Comparison of ENCODE assay signal across 8 cellular contexts in the genomic region with DNA sequence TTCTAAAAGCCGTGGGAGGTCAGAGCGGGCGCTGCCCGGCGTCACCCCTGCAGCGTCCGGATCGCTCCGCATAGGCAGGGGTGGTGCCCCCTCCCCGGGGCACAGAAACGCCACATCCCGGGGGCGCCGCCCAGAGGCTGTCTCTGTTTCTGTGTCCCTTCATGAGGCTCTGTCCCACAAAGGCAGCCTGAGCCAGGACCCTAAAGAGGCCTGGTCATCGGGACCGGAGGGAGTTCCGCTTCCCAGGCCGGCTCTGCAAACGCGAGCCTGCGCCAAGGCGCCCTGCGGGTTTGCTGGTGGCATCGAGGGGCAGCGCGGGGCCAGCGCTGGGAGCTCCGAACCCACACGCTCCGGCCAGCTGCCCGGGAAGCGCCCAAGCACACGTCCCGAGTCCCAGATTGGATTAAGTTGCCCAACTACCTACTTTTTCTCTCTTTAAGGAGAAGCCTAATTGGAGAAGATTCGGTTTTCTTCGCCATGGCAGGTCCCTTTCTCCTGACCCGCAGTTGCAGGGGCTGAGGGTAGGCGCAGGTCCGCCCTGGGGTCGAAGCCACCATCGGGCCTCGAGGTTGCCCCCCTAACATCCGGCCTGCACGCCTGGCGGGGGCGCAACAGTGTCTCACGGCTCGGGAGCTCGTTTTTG.
DNase-seq lines count a peak whose midpoint lies in the region; ATAC-seq and TF ChIP-seq lines count a peak whose summit lies in the region.

No MANE protein-coding gene starts in this region.

- CTCF ChIA-PET in activated CD8-positive, alpha-beta T cell treated with anti-CD3 and anti-CD28 coated beads for 36 hours (lab: Charles Lee): interaction anchor here (0.6 to 1.6 kb wide), 3 partner anchors 18 to 473 kb away, joined by 3 to 5 read pairs (median 3); no protein-coding TSS in a partner anchor

- H3K4me3 ChIP-seq in skeletal muscle tissue (ENCODE audit: low read length in 3 of 3): peak overlapping the region in 2 of 3 donors; percentile 22 to 30

- POLR2A ChIA-PET in activated CD8-positive, alpha-beta T cell treated with anti-CD3 and anti-CD28 coated beads for 36 hours (lab: Charles Lee): interaction anchor here (1.3 kb wide), 1 partner anchor 9 kb away, joined by 4 read pairs; no protein-coding TSS in a partner anchor

- in situ Hi-C loops in GM13976 (cut with MboI; ENCODE audit: low sequenced_read_pairs, unreplicated experiment): no loop called here

- ATAC-seq in activated CD8-positive, alpha-beta T cell treated with anti-CD3 and anti-CD28 coated beads for 36 hours: peak; percentile 81
- ATAC-seq in GM21447 (IDR thresholded peaks at IDR 0.05; ENCODE audit: unreplicated experiment): no peak

- peaks cover 0 to 10% (median 4%) of the 10 kb centered on the region in 3 donors for H3K4me1 ChIP-seq in skeletal muscle tissue (ENCODE audit: control insufficient read depth in 3 of 3, insufficient read depth in 3 of 3, low read length in 3 of 3)

- peaks cover 17 to 19% (median 17%) of the 10 kb centered on the region in 3 donors for H3K27me3 ChIP-seq in skeletal muscle tissue (ENCODE audit: control insufficient read depth in 3 of 3, insufficient read depth in 3 of 3, low read length in 3 of 3)

- no peak overlapping the region for H3K27ac Mint-ChIP-seq in activated CD8-positive, alpha-beta T cell treated with anti-CD3 and anti-CD28 coated beads for 36 hours

- no peak for TF ChIP-seq CTCF in GM13976 (IDR thresholded peaks at IDR 0.05; ENCODE audit: borderline replicate concordance, control extremely low read depth, extremely low read depth, insufficient read depth, missing control alignments)
- TF ChIP-seq CTCF in activated CD8-positive, alpha-beta T cell treated with anti-CD3 and anti-CD28 coated beads for 36 hours (IDR thresholded peaks at IDR 0.05): no peak

- no peak overlapping the region for H3K9ac ChIP-seq in skeletal muscle tissue (ENCODE audit: low read depth in 1 of 3, low read length in 3 of 3)

- peaks cover 19% of the 10 kb centered on the region for H3K4me1 Mint-ChIP-seq in activated CD8-positive, alpha-beta T cell treated with anti-CD3 and anti-CD28 coated beads for 36 hours (ENCODE audit: low read depth)

- H3K9me3 ChIP-seq in skeletal muscle tissue (ENCODE audit: control insufficient read depth in 3 of 3, low read length in 3 of 3): no peaks in the 10 kb centered on the region

- H3K27me3 Mint-ChIP-seq in activated CD8-positive, alpha-beta T cell treated with anti-CD3 and anti-CD28 coated beads for 36 hours: peaks cover 9% of the 10 kb centered on the region

- peak overlapping the region; percentile 70 for H3K4me3 Mint-ChIP-seq in activated CD8-positive, alpha-beta T cell treated with anti-CD3 and anti-CD28 coated beads for 36 hours

- intact Hi-C loops in activated CD8-positive, alpha-beta T cell treated with anti-CD3 and anti-CD28 coated beads for 36 hours (cut with micrococcal nuclease): no loop called here

- no peak overlapping the region for H3K27ac ChIP-seq in skeletal muscle tissue (ENCODE audit: low read depth, low read length)

- DNase-seq in GM13976 (ENCODE audit: low spot score) (peak; percentile 27), globus pallidus (ENCODE audit: low spot score) (peak; percentile 2), SIG-M5 treated with dmso at 0.1 percent for 504 hours (lab: John Stamatoyannopoulos, UW; ENCODE audit: unreplicated experiment) (no peak), dermis blood vessel endothelial cell (no peak), hippocampal formation (lab: John Stamatoyannopoulos, UW) (no peak)
- DNase-seq in activated CD8-positive, alpha-beta T cell treated with anti-CD3 and anti-CD28 coated beads for 36 hours: peak; percentile 55

- H3K36me3 Mint-ChIP-seq in activated CD8-positive, alpha-beta T cell treated with anti-CD3 and anti-CD28 coated beads for 36 hours (ENCODE audit: low read depth): no peaks in the 10 kb centered on the region

- H3K36me3 ChIP-seq in skeletal muscle tissue (ENCODE audit: control insufficient read depth in 3 of 3, insufficient read depth in 3 of 3, low read length in 3 of 3): no peaks in the 10 kb centered on the region

- H3K9me3 Mint-ChIP-seq in activated CD8-positive, alpha-beta T cell treated with anti-CD3 and anti-CD28 coated beads for 36 hours: no peaks in the 10 kb centered on the region

Comparison
In these comparisons a context has a peak if more than half of its experiments do, and no peak if none do; other contexts are left out.
1. DNase-seq: peak in GM13976 (single experiment), activated CD8-positive, alpha-beta T cell treated with anti-CD3 and anti-CD28 coated beads for 36 hours (single experiment) and globus pallidus (single experiment); none in SIG-M5 treated with dmso at 0.1 percent for 504 hours (single experiment), dermis blood vessel endothelial cell (single experiment) and hippocampal formation (0 of 2).